ENCODE assay signal across 21 cellular contexts in the genomic region with DNA sequence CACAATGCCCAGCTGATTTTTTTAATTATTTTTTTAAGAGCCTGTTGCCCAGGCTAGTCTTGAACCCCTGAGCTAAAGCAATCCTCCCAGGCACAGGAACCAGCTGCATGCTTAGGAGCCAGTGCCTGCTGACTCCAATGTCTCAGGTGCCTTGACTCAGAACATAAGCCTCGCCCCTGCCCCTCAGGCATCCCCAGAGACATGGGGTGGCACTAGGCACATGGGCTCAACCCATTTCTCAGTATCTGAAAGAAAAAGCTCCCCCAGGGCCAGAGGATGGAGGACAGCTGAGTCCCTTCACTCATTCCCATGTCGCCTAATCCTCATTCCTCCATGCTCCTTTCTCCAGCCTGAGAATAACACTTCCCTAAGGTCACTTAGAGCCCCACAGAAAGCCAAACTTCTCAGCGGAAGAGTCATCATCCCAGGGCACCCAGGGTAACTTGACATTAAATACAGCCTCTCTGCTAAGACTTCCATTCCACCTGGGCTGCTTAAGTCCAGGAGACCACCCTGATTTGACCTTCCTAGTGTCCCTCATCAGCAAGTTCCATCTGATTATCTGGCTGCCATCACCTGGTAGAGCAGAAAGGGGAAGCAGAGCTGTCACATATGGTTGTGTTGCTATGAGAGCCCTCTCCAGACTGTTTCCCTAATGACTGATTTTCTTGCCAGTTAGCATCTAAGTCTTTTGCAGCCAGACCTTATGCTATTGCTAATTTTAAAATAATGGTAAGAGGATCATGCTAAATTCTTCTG. TPM values are rescaled to one million over a fixed set of nuclear protein-coding genes. Genes with fewer than 3 reads are reported as not detected.
DNase-seq lines count a peak whose midpoint lies in the region; ATAC-seq and TF ChIP-seq lines count a peak whose summit lies in the region.
"Had no signal": no experiment of that assay in that cellular context is flagged by ENCODE, and none has a peak within 500 bp of the region (broad histone marks: within the 10 kb centered on the region; RNA-seq: fewer than 3 reads in every experiment).

No MANE protein-coding gene starts in this region.

- intact Hi-C loops in natural killer cell (cut with micrococcal nuclease), result no loop called here
- intact Hi-C loops in CD8-positive, alpha-beta T cell (cut with DNase I, micrococcal nuclease), result loop anchor here in 1 of 2 experiments (5.0 kb wide), 1 partner anchor 37 kb away; no protein-coding TSS in a partner anchor

- no peak overlapping the region for H3K9ac ChIP-seq in SK-N-SH
- H3K9ac ChIP-seq: parathyroid adenoma had no signal

- H4K20me1 ChIP-seq in SK-N-SH (ENCODE audit: insufficient read depth), result no peaks in the 10 kb centered on the region

- TF ChIP-seq CTCF in natural killer cell (IDR thresholded peaks at IDR 0.05) (no peak), SK-N-SH (IDR thresholded peaks at IDR 0.05) (no peak)
- TF ChIP-seq CTCF in CD8-positive, alpha-beta T cell (IDR thresholded peaks at IDR 0.05), result no peak

- H3K4me3 Mint-ChIP-seq in natural killer cell treated with Interleukin-12 subunit alpha and Interleukin-12 subunit beta and Interleukin-15 and Interleukin-18, amount 100 ng/mL, for 72 hours, result no peak overlapping the region
- no peak overlapping the region for H3K4me3 Mint-ChIP-seq in natural killer cell
- no peak overlapping the region for H3K4me3 Mint-ChIP-seq in CD8-positive, alpha-beta T cell

- H2AFZ ChIP-seq in SK-N-SH (ENCODE audit: low read depth), result no peak overlapping the region

- no peaks in the 10 kb centered on the region for H3K36me3 ChIP-seq in SK-N-SH (replicated peaks in 1 of 2; ENCODE audit: control insufficient read depth in 1 of 2, insufficient read depth in 2 of 2, low read length in 1 of 2)
- H3K36me3 ChIP-seq in CD8-positive, alpha-beta T cell (ENCODE audit: insufficient read depth, low read length), result no peaks in the 10 kb centered on the region
- H3K36me3 ChIP-seq: HAP-1, heart left ventricle had no signal

- peak overlapping the region in 1 of 2 experiments; percentile 56; a peak in 1 of 4 replicates for H3K27ac ChIP-seq in SK-N-SH (ENCODE audit: low read depth in 2 of 2, low read length in 1 of 2)
- no peak overlapping the region for H3K27ac ChIP-seq in CD8-positive, alpha-beta T cell (ENCODE audit: low read depth, low read length)
- H3K27ac ChIP-seq: heart left ventricle, parathyroid adenoma, VCaP had no signal

- no peak for ATAC-seq in natural killer cell treated with Interleukin-12 subunit alpha and Interleukin-12 subunit beta and Interleukin-15 and Interleukin-18, amount 100 ng/mL, for 72 hours
- ATAC-seq in natural killer cell (no peak), GM21619 (IDR thresholded peaks at IDR 0.05; ENCODE audit: unreplicated experiment) (no peak)
- ATAC-seq in CD8-positive, alpha-beta T cell, result no peak
- ATAC-seq: heart left ventricle, left cardiac atrium had no signal

- no peak overlapping the region for H3K4me3 ChIP-seq in SK-N-SH (ENCODE audit: low read depth in 2 of 2, low read length in 1 of 2)
- no peak overlapping the region for H3K4me3 ChIP-seq in CD8-positive, alpha-beta T cell (ENCODE audit: low read depth, low read length)
- H3K4me3 ChIP-seq: HAP-1, heart left ventricle had no signal

- no peaks in the 10 kb centered on the region for H3K79me2 ChIP-seq in SK-N-SH (ENCODE audit: insufficient read depth)
- H3K79me2 ChIP-seq: parathyroid adenoma had no signal

- peaks cover 14 to 22% of the 10 kb centered on the region in 2 donors for H3K27me3 Mint-ChIP-seq in natural killer cell treated with Interleukin-12 subunit alpha and Interleukin-12 subunit beta and Interleukin-15 and Interleukin-18, amount 100 ng/mL, for 72 hours
- H3K27me3 Mint-ChIP-seq in natural killer cell (ENCODE audit: low read depth in 2 of 2), result peaks cover 13 to 32% of the 10 kb centered on the region in 2 donors
- no peaks in the 10 kb centered on the region for H3K27me3 Mint-ChIP-seq in CD8-positive, alpha-beta T cell (ENCODE audit: low read depth)
- H3K27me3 Mint-ChIP-seq: activated naive CD8-positive, alpha-beta T cell; CD4-positive, alpha-beta memory T cell had no signal

- WGBS in SK-N-SH (ENCODE audit: low lambda C conversion rate), result 60% methylated on average over 2 of the region's 3 CpGs

- peak; percentile 18 for DNase-seq in natural killer cell treated with Interleukin-12 subunit alpha and Interleukin-12 subunit beta and Interleukin-15 and Interleukin-18, amount 100 ng/mL, for 72 hours (ENCODE audit: low spot score)
- DNase-seq in natural killer cell, result no peak
- peak; percentile 47 for DNase-seq in SK-N-SH
- DNase-seq in islet precursor cell, result peak; percentile 14
- DNase-seq in CD8-positive, alpha-beta T cell, result no peak
- no peak for DNase-seq in glomerular visceral epithelial cell (ENCODE audit: extremely low spot score)
- DNase-seq: activated CD4-positive, alpha-beta T cell treated with anti-CD3 and anti-CD28 coated beads, Interleukin-2, amount 50 U/mL, for 48 hours; CD4-positive, alpha-beta memory T cell; cerebellar nuclear complex; heart left ventricle; left cardiac atrium; mesenchymal stem cell; NCI-H1436; NCI-H748 treated with DMSO at 0.1 percent for 48 hours; PC-3; SIG-M5 had no signal

- no peak overlapping the region for H3K4me2 ChIP-seq in SK-N-SH

- POLR2A ChIA-PET in SK-N-SH (lab: Yijun Ruan, JAX), result interaction anchor here (0.8 to 2.5 kb wide), 5 partner anchors 10 to 152 kb away, joined by 3 to 6 read pairs (median 3); no protein-coding TSS in a partner anchor
- POLR2A ChIA-PET in CD8-positive, alpha-beta T cell (lab: Charles Lee), result no interaction called here

- H3K4me1 Mint-ChIP-seq in natural killer cell treated with Interleukin-12 subunit alpha and Interleukin-12 subunit beta and Interleukin-15 and Interleukin-18, amount 100 ng/mL, for 72 hours (ENCODE audit: low read depth in 2 of 2), result peaks cover 15 to 19% of the 10 kb centered on the region in 2 donors
- peaks cover 11 to 19% of the 10 kb centered on the region in 2 donors for H3K4me1 Mint-ChIP-seq in natural killer cell
- H3K4me1 Mint-ChIP-seq in CD8-positive, alpha-beta T cell (ENCODE audit: low read depth), result peaks cover 32% of the 10 kb centered on the region

- H3K9me3 ChIP-seq in SK-N-SH, result no peaks in the 10 kb centered on the region
- no peaks in the 10 kb centered on the region for H3K9me3 ChIP-seq in CD8-positive, alpha-beta T cell (ENCODE audit: low read length)
- H3K9me3 ChIP-seq: HAP-1, heart left ventricle had no signal

- H3K27me3 ChIP-seq in SK-N-SH (ENCODE audit: insufficient read depth), result peaks cover 27% of the 10 kb centered on the region; the same call in 1 of the 2 replicates
- no peaks in the 10 kb centered on the region for H3K27me3 ChIP-seq in CD8-positive, alpha-beta T cell (ENCODE audit: insufficient read depth, low read length)

- peak; percentile 10; the same call in 1 of the 2 replicates for TF ChIP-seq RAD21 in SK-N-SH (IDR thresholded peaks at IDR 0.05; ENCODE audit: low read length)

- no peaks in the 10 kb centered on the region for H3F3A ChIP-seq in SK-N-SH (replicated peaks; ENCODE audit: insufficient read depth)

- no peak overlapping the region for H3K27ac Mint-ChIP-seq in natural killer cell treated with Interleukin-12 subunit alpha and Interleukin-12 subunit beta and Interleukin-15 and Interleukin-18, amount 100 ng/mL, for 72 hours
- H3K27ac Mint-ChIP-seq in natural killer cell, result no peak overlapping the region
- H3K27ac Mint-ChIP-seq in CD8-positive, alpha-beta T cell, result no peak overlapping the region
- H3K27ac Mint-ChIP-seq: activated naive CD8-positive, alpha-beta T cell had no signal

- peaks cover 0 to 68% of the 10 kb centered on the region in 2 experiments; a peak in 2 of 4 replicates for H3K4me1 ChIP-seq in SK-N-SH (ENCODE audit: control insufficient read depth in 1 of 2, insufficient read depth in 2 of 2, low read depth in 1 of 2, low read length in 1 of 2)
- H3K4me1 ChIP-seq in CD8-positive, alpha-beta T cell (ENCODE audit: insufficient read depth, low read length), result peaks cover 40% of the 10 kb centered on the region
- H3K4me1 ChIP-seq: HAP-1 had no signal

- no peaks in the 10 kb centered on the region for H3K9me2 ChIP-seq in SK-N-SH

- CTCF ChIA-PET in SK-N-SH (lab: Yijun Ruan, JAX), result interaction anchor here (0.8 to 5.5 kb wide), 17 partner anchors 9 to 161 kb away, joined by 3 to 49 read pairs (median 4); no protein-coding TSS in a partner anchor
- CTCF ChIA-PET in CD8-positive, alpha-beta T cell (lab: Charles Lee), result interaction anchor here (1.2 to 2.2 kb wide), 2 partner anchors 23 kb away, joined by 4 to 6 read pairs; no protein-coding TSS in a partner anchor

- H3K9me3 Mint-ChIP-seq in natural killer cell treated with Interleukin-12 subunit alpha and Interleukin-12 subunit beta and Interleukin-15 and Interleukin-18, amount 100 ng/mL, for 72 hours, result no peaks in the 10 kb centered on the region
- no peaks in the 10 kb centered on the region for H3K9me3 Mint-ChIP-seq in natural killer cell
- no peaks in the 10 kb centered on the region for H3K9me3 Mint-ChIP-seq in CD8-positive, alpha-beta T cell

- no peaks in the 10 kb centered on the region for H3K36me3 Mint-ChIP-seq in natural killer cell treated with Interleukin-12 subunit alpha and Interleukin-12 subunit beta and Interleukin-15 and Interleukin-18, amount 100 ng/mL, for 72 hours
- H3K36me3 Mint-ChIP-seq in natural killer cell, result no peaks in the 10 kb centered on the region
- no peaks in the 10 kb centered on the region for H3K36me3 Mint-ChIP-seq in CD8-positive, alpha-beta T cell
- H3K36me3 Mint-ChIP-seq: activated naive CD8-positive, alpha-beta T cell; CD4-positive, alpha-beta memory T cell had no signal

- peak in 1 of 2 experiments; percentile 59; a peak in 2 of 4 replicates for TF ChIP-seq EP300 in SK-N-SH (IDR thresholded peaks at IDR 0.05; ENCODE audit: borderline replicate concordance in 1 of 2, low read depth in 1 of 2, low read length in 1 of 2)

TF ChIP-seq in SK-N-SH, 30 proteins besides CTCF, POLR2A, EP300 and RAD21 (continues in another document):
- TF ChIP-seq RFX5 (IDR thresholded peaks at IDR 0.05; ENCODE audit: low read length) (peak; percentile 48; the same call in 1 of the 2 replicates), NFIC (IDR thresholded peaks at IDR 0.05; ENCODE audit: borderline replicate concordance) (no peak), RCOR1 (IDR thresholded peaks at IDR 0.05; ENCODE audit: low read length) (0 out of 2 replicates have a peak, but pooled peaks have one; percentile 26)

RNA-seq across cellular contexts. Expression of gene KCNH2, which starts 38.9 kb away (rescaled TPM):
- under 1 TPM in 1 of 2 donors, not detected in 1; 0.22 TPM for total RNA-seq in natural killer cell treated with Interleukin-12 subunit alpha and Interleukin-12 subunit beta and Interleukin-15 and Interleukin-18, amount 100 ng/mL, for 72 hours
- total RNA-seq in natural killer cell, result under 1 TPM in 2 of 3 donors, not detected in 1; 0.39 to 0.60 TPM
- polyA plus RNA-seq in SK-N-SH (2012; rRNA removed), result 2.2 and 6.4 TPM in 2 replicates
- 2.8 and 8.3 TPM in 2 replicates for polyA plus RNA-seq in SK-N-SH (2012; cell fraction: cytosol; rRNA removed)
- 4.1 and 6.1 TPM in 2 replicates for polyA plus RNA-seq in SK-N-SH (2012; cell fraction: nucleus; rRNA removed)
- total RNA-seq in CD8-positive, alpha-beta T cell, result under 1 TPM; 0.90 to 0.97 TPM

RNA-seq across cellular contexts. Expression of gene NOS3, which starts 51.6 kb away (rescaled TPM):
- 1 to 10 TPM; 1.2 to 8.0 TPM for total RNA-seq in natural killer cell treated with Interleukin-12 subunit alpha and Interleukin-12 subunit beta and Interleukin-15 and Interleukin-18, amount 100 ng/mL, for 72 hours
- total RNA-seq in natural killer cell, result 1 to 10 TPM; 2.6 to 5.9 (median 3.8) TPM
- 0.15 and 0.41 TPM in 2 replicates for polyA plus RNA-seq in SK-N-SH (2012; rRNA removed)
- polyA plus RNA-seq in SK-N-SH (2012; cell fraction: cytosol; rRNA removed), result 0.01 and 0.24 TPM in 2 replicates
- polyA plus RNA-seq in SK-N-SH (2012; cell fraction: nucleus; rRNA removed), result 0.09 and 0.13 TPM in 2 replicates
- total RNA-seq in CD8-positive, alpha-beta T cell, result 1 to 10 TPM; 1.1 to 1.4 TPM

Comparison
In these comparisons a context has a peak if more than half of its experiments do, and no peak if none do; other contexts are left out.
1. DNase-seq: peak in natural killer cell treated with Interleukin-12 subunit alpha and Interleukin-12 subunit beta and Interleukin-15 and Interleukin-18, amount 100 ng/mL, for 72 hours (single experiment), SK-N-SH (single experiment) and islet precursor cell (single experiment); none in natural killer cell (single experiment), CD8-positive, alpha-beta T cell (0 of 7) and glomerular visceral epithelial cell (single experiment).